Comparison of ENCODE assay signal across 10 cellular contexts in genomic region chr17:49342575-49342936, GRCh38. TPM values are rescaled to one million over a fixed set of nuclear protein-coding genes. Genes with fewer than 3 reads are reported as not detected.
DNase-seq lines count a peak whose midpoint lies in the region; ATAC-seq and TF ChIP-seq lines count a peak whose summit lies in the region.
"Had no signal": no experiment of that assay in that cellular context is flagged by ENCODE, and none has a peak within 500 bp of the region (broad histone marks: within the 10 kb centered on the region; RNA-seq: fewer than 3 reads in every experiment).

No MANE protein-coding gene starts in this region.

- H4K20me1 ChIP-seq in SU-DHL-6 (ENCODE audit: low read depth, low read length), result peaks cover 6% of the 10 kb centered on the region; the same call in 1 of the 2 replicates

- intact Hi-C loops in aorta (cut with DNase I), result no loop called here
- intact Hi-C loops in tibial artery (cut with DNase I; ENCODE audit: low total_unique reads), result no loop called here

- no peaks in the 10 kb centered on the region for H3K27me3 Mint-ChIP-seq in naive thymus-derived CD8-positive, alpha-beta T cell

- peak overlapping the region; percentile 64 to 86 (median 73) for H3K4me3 Mint-ChIP-seq in naive thymus-derived CD8-positive, alpha-beta T cell

- peak overlapping the region; percentile 14 to 90 (median 76) for H3K27ac Mint-ChIP-seq in naive thymus-derived CD8-positive, alpha-beta T cell

- peaks cover 64% of the 10 kb centered on the region for H3K79me2 ChIP-seq in SU-DHL-6 (ENCODE audit: insufficient read depth, low read length)

- no peaks in the 10 kb centered on the region for H3K9me2 ChIP-seq in SU-DHL-6 (replicated peaks; ENCODE audit: insufficient read depth, low read length)

- H3K9me3 Mint-ChIP-seq in naive thymus-derived CD8-positive, alpha-beta T cell, result no peaks in the 10 kb centered on the region

- TF ChIP-seq CTCF in SU-DHL-6 (IDR thresholded peaks at IDR 0.05; ENCODE audit: insufficient read depth, low read length, poor library complexity, severe bottlenecking) (no peak), tibial artery (IDR thresholded peaks at IDR 0.05) (no peak)

- H3K27ac ChIP-seq in SU-DHL-6 (ENCODE audit: low read depth, low read length), result no peak overlapping the region
- no peak overlapping the region for H3K27ac ChIP-seq in aorta (ENCODE audit: low read depth in 1 of 2, low read length in 2 of 2)
- H3K27ac ChIP-seq in tibial artery, result no peak overlapping the region
- H3K27ac ChIP-seq: cardiac muscle cell had no signal

- peaks cover 28 to 79% (median 64%) of the 10 kb centered on the region in 4 donors for H3K4me1 Mint-ChIP-seq in naive thymus-derived CD8-positive, alpha-beta T cell

- H3K36me3 ChIP-seq in SU-DHL-6 (ENCODE audit: low read length), result no peaks in the 10 kb centered on the region
- peaks cover 0 to 2% of the 10 kb centered on the region in 2 donors for H3K36me3 ChIP-seq in aorta (ENCODE audit: control insufficient read depth in 1 of 2, insufficient read depth in 2 of 2, low read length in 1 of 2)
- no peaks in the 10 kb centered on the region for H3K36me3 ChIP-seq in tibial artery
- H3K36me3 ChIP-seq: cardiac muscle cell had no signal

- peak in 1 of 10 donors; percentile 7 for DNase-seq in naive thymus-derived CD8-positive, alpha-beta T cell
- no peak for DNase-seq in NCI-H2171 treated with DMSO at 0.1 percent for 48 hours (lab: John Stamatoyannopoulos, UW)
- no peak for DNase-seq in aorta
- DNase-seq in tibial artery, result no peak
- DNase-seq: NCI-H1417 treated with DMSO at 0.1 percent for 48 hours, T1000 had no signal

- H3K9ac ChIP-seq in SU-DHL-6 (ENCODE audit: low read length), result no peak overlapping the region

- peaks cover 0 to 6% of the 10 kb centered on the region in 2 donors for H3K4me1 ChIP-seq in aorta (ENCODE audit: control insufficient read depth in 1 of 2, insufficient read depth in 2 of 2, low read length in 2 of 2)
- H3K4me1 ChIP-seq in tibial artery, result peaks cover 0 to 39% (median 5%) of the 10 kb centered on the region in 4 donors

- ATAC-seq in GM18517 (IDR thresholded peaks at IDR 0.05; ENCODE audit: unreplicated experiment), result peak; percentile 32
- ATAC-seq in HG02642 (IDR thresholded peaks at IDR 0.05; ENCODE audit: poor library complexity, unreplicated experiment), result peak; percentile 25
- ATAC-seq in naive thymus-derived CD8-positive, alpha-beta T cell, result peak; percentile 9 to 26
- no peak for ATAC-seq in aorta (ENCODE audit: low FRiP score)

- H3K27me3 ChIP-seq in SU-DHL-6 (ENCODE audit: low read length), result no peaks in the 10 kb centered on the region
- no peaks in the 10 kb centered on the region for H3K27me3 ChIP-seq in aorta (ENCODE audit: control insufficient read depth in 1 of 2, insufficient read depth in 2 of 2, low read length in 1 of 2)
- H3K27me3 ChIP-seq in tibial artery, result no peaks in the 10 kb centered on the region
- H3K27me3 ChIP-seq: cardiac muscle cell had no signal

- POLR2A ChIA-PET in naive thymus-derived CD8-positive, alpha-beta T cell (lab: Charles Lee), result interaction anchor here (0.6 to 4.4 kb wide), 4 partner anchors 14 to 26 kb away, joined by 3 to 34 read pairs (median 4); partner anchors contain the start of gene ZNF652

- H3K9me3 ChIP-seq in SU-DHL-6 (ENCODE audit: insufficient read depth, low read length) (no peaks in the 10 kb centered on the region), aorta (ENCODE audit: control insufficient read depth, low read length) (no peaks in the 10 kb centered on the region), tibial artery (no peaks in the 10 kb centered on the region)

- peaks cover 0 to 9% (median 0%) of the 10 kb centered on the region in 3 donors for H3K36me3 Mint-ChIP-seq in naive thymus-derived CD8-positive, alpha-beta T cell

- H2AFZ ChIP-seq in SU-DHL-6 (ENCODE audit: low read depth, low read length, severe bottlenecking), result no peak overlapping the region

- H3F3A ChIP-seq in SU-DHL-6 (ENCODE audit: insufficient read depth), result no peaks in the 10 kb centered on the region

- H3K4me2 ChIP-seq in SU-DHL-6 (ENCODE audit: low read depth, low read length, poor library complexity, severe bottlenecking), result peak overlapping the region; percentile 37

- H3K4me3 ChIP-seq in SU-DHL-6 (ENCODE audit: insufficient read depth, low read length, poor library complexity, severe bottlenecking) (no peak overlapping the region), aorta (ENCODE audit: low read length in 2 of 2) (no peak overlapping the region), tibial artery (no peak overlapping the region)
- H3K4me3 ChIP-seq: cardiac muscle cell had no signal

- 0 to 58% methylated on average over 1 of the region's 1 CpG for WGBS in aorta, 2 donors

RNA-seq across cellular contexts. Expression of gene ZNF652, which starts 19.5 kb away (rescaled TPM):
- 10 to 100 TPM; 56.5 to 62.2 TPM for total RNA-seq in naive thymus-derived CD8-positive, alpha-beta T cell
- polyA plus RNA-seq in naive thymus-derived CD8-positive, alpha-beta T cell, result 10 to 100 TPM; 19.9 to 20.8 (median 20.1) TPM
- 10 to 100 TPM; 41.0 to 52.8 TPM for total RNA-seq in aorta
- 10 to 100 TPM in 1 of 2 donors, 1 to 10 TPM in 1; 7.5 to 12.4 TPM for polyA plus RNA-seq in aorta
